ENCODE assay signal across 8 cellular contexts in genomic region chr1:186375929-186376330, GRCh38. TPM values are rescaled to one million over a fixed set of nuclear protein-coding genes. Genes with fewer than 3 reads are reported as not detected.
DNase-seq lines count a peak whose midpoint lies in the region; ATAC-seq and TF ChIP-seq lines count a peak whose summit lies in the region.

No MANE protein-coding gene starts in this region.

- H3K27ac ChIP-seq in stomach = peak overlapping the region; percentile 96 to 98 (median 98)

- peak overlapping the region; percentile 99 for H3K27ac Mint-ChIP-seq in activated CD4-positive, alpha-beta T cell treated with anti-CD3 and anti-CD28 coated beads, Interleukin-2, amount 10 ng/mL, durations not matched to agents 24 days and 14 days
- H3K27ac Mint-ChIP-seq in activated naive CD4-positive, alpha-beta T cell treated with anti-CD3 and anti-CD28 coated beads, Interleukin-2, amount 50 U/mL, for 72 hours = peak overlapping the region; percentile 82 to 94

- H3K4me3 Mint-ChIP-seq in activated CD4-positive, alpha-beta T cell treated with anti-CD3 and anti-CD28 coated beads, Interleukin-2, amount 10 ng/mL, durations not matched to agents 24 days and 14 days = peak overlapping the region; percentile 100

- peaks cover 11 to 63% (median 46%) of the 10 kb centered on the region in 4 donors for H3K4me1 ChIP-seq in stomach

- TF ChIP-seq POLR2A in stomach (IDR thresholded peaks at IDR 0.05) = no peak

- H3K4me3 ChIP-seq in iPS-18c (ENCODE audit: insufficient read depth, low read depth, low read length) (peak overlapping the region; percentile 97), stomach (peak overlapping the region; percentile 84 to 89 (median 86))

- TF ChIP-seq CTCF in stomach (IDR thresholded peaks at IDR 0.05) = no peak

- no peak for TF ChIP-seq EP300 in stomach (IDR thresholded peaks at IDR 0.05)

- no peak for DNase-seq in activated CD4-positive, alpha-beta T cell treated with anti-CD3 and anti-CD28 coated beads, Interleukin-2, amount 10 ng/mL, durations not matched to agents 24 days and 14 days
- DNase-seq in activated CD4-positive, alpha-beta T cell treated with anti-CD3 and anti-CD28 coated beads for 4 hours = no peak
- DNase-seq in activated naive CD4-positive, alpha-beta T cell treated with anti-CD3 and anti-CD28 coated beads, Interleukin-2, amount 50 U/mL, for 72 hours (ENCODE audit: low spot score in 2 of 2) = no peak
- DNase-seq in stomach = no peak
- no peak for DNase-seq in activated CD4-positive, CD25-positive, alpha-beta regulatory T cell (lab: John Stamatoyannopoulos, UW)
- no peak for DNase-seq in epidermal melanocyte (ENCODE audit: insufficient read length, low spot score)
- no peak for DNase-seq in NCI-H2107 treated with DMSO at 0.1 percent for 48 hours (lab: John Stamatoyannopoulos, UW; ENCODE audit: unreplicated experiment)

- H3K9me3 Mint-ChIP-seq in activated CD4-positive, alpha-beta T cell treated with anti-CD3 and anti-CD28 coated beads, Interleukin-2, amount 10 ng/mL, durations not matched to agents 24 days and 14 days = no peaks in the 10 kb centered on the region
- H3K9me3 Mint-ChIP-seq in activated naive CD4-positive, alpha-beta T cell treated with anti-CD3 and anti-CD28 coated beads, Interleukin-2, amount 50 U/mL, for 72 hours = no peaks in the 10 kb centered on the region

- 0 to 1% (median 0%) methylated on average over 12 of the region's 12 CpGs for WGBS in stomach, 5 donors

- peaks cover 6% of the 10 kb centered on the region for H3K9me3 ChIP-seq in iPS-18c (ENCODE audit: control insufficient read depth, insufficient read depth, low read length)
- no peaks in the 10 kb centered on the region for H3K9me3 ChIP-seq in stomach

- H3K27me3 ChIP-seq in stomach = no peaks in the 10 kb centered on the region

- H3K27me3 Mint-ChIP-seq in activated CD4-positive, alpha-beta T cell treated with anti-CD3 and anti-CD28 coated beads, Interleukin-2, amount 10 ng/mL, durations not matched to agents 24 days and 14 days = no peaks in the 10 kb centered on the region

- intact Hi-C loops in activated CD4-positive, alpha-beta T cell treated with anti-CD3 and anti-CD28 coated beads, Interleukin-2, amount 10 ng/mL, durations not matched to agents 24 days and 14 days (cut with micrococcal nuclease) = loop anchor here (1.0 to 10.0 kb wide), 8 partner anchors 29 to 1329 kb away; partner anchors contain the start of genes IVNS1ABP and SWT1
- intact Hi-C loops in stomach (cut with DNase I; ENCODE audit: low total_unique reads) = no loop called here

- ATAC-seq in activated naive CD4-positive, alpha-beta T cell treated with anti-CD3 and anti-CD28 coated beads, Interleukin-2, amount 50 U/mL, for 72 hours = peak in 1 of 2 donors; percentile 22

- H3K36me3 ChIP-seq in stomach = peaks cover 1 to 35% (median 32%) of the 10 kb centered on the region in 4 donors

- peaks cover 34% of the 10 kb centered on the region for H3K4me1 Mint-ChIP-seq in activated CD4-positive, alpha-beta T cell treated with anti-CD3 and anti-CD28 coated beads, Interleukin-2, amount 10 ng/mL, durations not matched to agents 24 days and 14 days

- H3K36me3 Mint-ChIP-seq in activated CD4-positive, alpha-beta T cell treated with anti-CD3 and anti-CD28 coated beads, Interleukin-2, amount 10 ng/mL, durations not matched to agents 24 days and 14 days (ENCODE audit: low read depth) = peaks cover 33% of the 10 kb centered on the region
- peaks cover 20 to 21% of the 10 kb centered on the region in 2 donors for H3K36me3 Mint-ChIP-seq in activated naive CD4-positive, alpha-beta T cell treated with anti-CD3 and anti-CD28 coated beads, Interleukin-2, amount 50 U/mL, for 72 hours

RNA-seq across cellular contexts. Expression of gene ODR4, which starts 0.3 kb away (rescaled TPM):
- 15.6 and 20.0 TPM in 2 replicates for total RNA-seq in activated CD4-positive, alpha-beta T cell treated with anti-CD3 and anti-CD28 coated beads, Interleukin-2, amount 10 ng/mL, durations not matched to agents 24 days and 14 days
- 10 to 100 TPM; 18.5 to 20.1 TPM for total RNA-seq in activated naive CD4-positive, alpha-beta T cell treated with anti-CD3 and anti-CD28 coated beads, Interleukin-2, amount 50 U/mL, for 72 hours
- 10 to 100 TPM in 4 of 5 donors, 1 to 10 TPM in 1; 8.8 to 44.2 (median 13.5) TPM for total RNA-seq in stomach
- polyA plus RNA-seq in stomach = 10 to 100 TPM in 1 of 3 donors, 1 to 10 TPM in 2; 6.1 to 10.2 (median 9.8) TPM

RNA-seq across cellular contexts. Expression of gene TPR, which starts 0.9 kb away (rescaled TPM):
- 174 and 185 TPM in 2 replicates for total RNA-seq in activated CD4-positive, alpha-beta T cell treated with anti-CD3 and anti-CD28 coated beads, Interleukin-2, amount 10 ng/mL, durations not matched to agents 24 days and 14 days
- total RNA-seq in activated naive CD4-positive, alpha-beta T cell treated with anti-CD3 and anti-CD28 coated beads, Interleukin-2, amount 50 U/mL, for 72 hours = 100 to 1,000 TPM; 175 to 214 TPM
- total RNA-seq in stomach = 100 to 1,000 TPM in 3 of 5 donors, 10 to 100 TPM in 2; 55.2 to 273 (median 110) TPM
- polyA plus RNA-seq in stomach = 10 to 100 TPM; 12.7 to 25.5 (median 13.4) TPM
